ENCODE assay signal across 2 cellular contexts in genomic region chr5:113140837-113141661, GRCh38.
A peak's percentile ranks its signal among the peaks of the same experiment; 100 is the strongest.
TF ChIP-seq lines count a peak whose summit lies in the region.

No MANE protein-coding gene starts in this region.

TF ChIP-seq in GM23338, 12 proteins besides CTCF, POLR2A, EP300 and RAD21:
- peak; percentile 75 for TF ChIP-seq ZNF462 (CRISPR knock-in tag; IDR thresholded peaks at IDR 0.05)
- no peak for TF ChIP-seq EZH2phosphoT487 (IDR thresholded peaks at IDR 0.05; ENCODE audit: unreplicated experiment)

TF ChIP-seq in HepG2, 621 proteins besides CTCF, POLR2A, EP300 and RAD21 (continued from another document):
- TF ChIP-seq RERE (CRISPR knock-in tag; IDR thresholded peaks at IDR 0.05; ENCODE audit: low read depth) (no peak), ZNF264 (CRISPR knock-in tag; IDR thresholded peaks at IDR 0.05) (no peak), ETV6 (CRISPR knock-in tag; conservative IDR thresholded peaks at IDR 0.05) (no peak), XBP1 (CRISPR knock-in tag; IDR thresholded peaks at IDR 0.05) (no peak), PLSCR1 (CRISPR knock-in tag; IDR thresholded peaks at IDR 0.05; ENCODE audit: borderline replicate concordance) (no peak), ZNF275 (CRISPR knock-in tag; IDR thresholded peaks at IDR 0.05; ENCODE audit: borderline replicate concordance) (no peak), DDIT3 (CRISPR knock-in tag; IDR thresholded peaks at IDR 0.05) (no peak), ZNF737 (CRISPR knock-in tag; IDR thresholded peaks at IDR 0.05; ENCODE audit: borderline replicate concordance) (no peak), CREBL2 (CRISPR knock-in tag; IDR thresholded peaks at IDR 0.05; ENCODE audit: borderline replicate concordance) (no peak), HBP1 (CRISPR knock-in tag; IDR thresholded peaks at IDR 0.05; ENCODE audit: low read depth) (no peak), SP4 (CRISPR knock-in tag; IDR thresholded peaks at IDR 0.05) (no peak), ZNF562 (CRISPR knock-in tag; IDR thresholded peaks at IDR 0.05; ENCODE audit: borderline replicate concordance) (no peak), KLF6 (CRISPR knock-in tag; IDR thresholded peaks at IDR 0.05) (no peak), TEF (CRISPR knock-in tag; IDR thresholded peaks at IDR 0.05) (no peak), ZBTB25 (CRISPR knock-in tag; IDR thresholded peaks at IDR 0.05) (no peak), ZNF367 (CRISPR knock-in tag; IDR thresholded peaks at IDR 0.05; ENCODE audit: borderline replicate concordance) (no peak)
